ENCODE assay signal across 1 cellular context in the genomic region with DNA sequence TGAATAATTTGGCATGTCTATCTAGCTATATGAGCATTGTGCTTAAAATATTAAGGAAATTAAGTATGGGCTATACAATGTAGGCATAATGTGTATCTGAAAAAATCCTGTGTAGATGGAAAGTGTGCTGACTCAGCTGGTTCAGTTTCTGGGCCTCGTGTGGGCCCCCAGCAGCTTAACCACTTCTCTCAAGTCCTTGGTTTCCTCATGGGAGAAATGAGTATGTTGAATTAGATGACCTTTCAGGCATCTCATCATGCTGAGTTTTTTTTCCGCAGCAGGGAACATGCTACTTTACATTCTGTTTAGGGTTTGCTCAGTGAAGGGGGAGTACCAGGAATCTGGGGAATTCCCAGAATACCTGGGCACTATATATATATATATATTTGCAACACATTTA.
TF ChIP-seq lines count a peak whose summit lies in the region.

No MANE protein-coding gene starts in this region.

TF ChIP-seq in SK-N-SH treated with all-trans-retinoic acid at 6 μM for 48 hours, 23 proteins besides CTCF, POLR2A, EP300 and RAD21 (continued from another document):
- TF ChIP-seq, protein P1, sequence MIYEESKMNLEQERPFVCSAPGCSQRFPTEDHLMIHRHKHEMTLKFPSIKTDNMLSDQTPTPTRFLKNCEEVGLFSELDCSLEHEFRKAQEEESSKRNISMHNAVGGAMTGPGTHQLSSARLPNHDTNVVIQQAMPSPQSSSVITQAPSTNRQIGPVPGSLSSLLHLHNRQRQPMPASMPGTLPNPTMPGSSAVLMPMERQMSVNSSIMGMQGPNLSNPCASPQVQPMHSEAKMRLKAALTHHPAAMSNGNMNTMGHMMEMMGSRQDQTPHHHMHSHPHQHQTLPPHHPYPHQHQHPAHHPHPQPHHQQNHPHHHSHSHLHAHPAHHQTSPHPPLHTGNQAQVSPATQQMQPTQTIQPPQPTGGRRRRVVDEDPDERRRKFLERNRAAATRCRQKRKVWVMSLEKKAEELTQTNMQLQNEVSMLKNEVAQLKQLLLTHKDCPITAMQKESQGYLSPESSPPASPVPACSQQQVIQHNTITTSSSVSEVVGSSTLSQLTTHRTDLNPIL (CRISPR knock-in tag; IDR thresholded peaks at IDR 0.05; ENCODE audit: low read depth), result no peak
- no peak for TF ChIP-seq CSDC2 (CRISPR knock-in tag; IDR thresholded peaks at IDR 0.05)
- TF ChIP-seq, protein P2, sequence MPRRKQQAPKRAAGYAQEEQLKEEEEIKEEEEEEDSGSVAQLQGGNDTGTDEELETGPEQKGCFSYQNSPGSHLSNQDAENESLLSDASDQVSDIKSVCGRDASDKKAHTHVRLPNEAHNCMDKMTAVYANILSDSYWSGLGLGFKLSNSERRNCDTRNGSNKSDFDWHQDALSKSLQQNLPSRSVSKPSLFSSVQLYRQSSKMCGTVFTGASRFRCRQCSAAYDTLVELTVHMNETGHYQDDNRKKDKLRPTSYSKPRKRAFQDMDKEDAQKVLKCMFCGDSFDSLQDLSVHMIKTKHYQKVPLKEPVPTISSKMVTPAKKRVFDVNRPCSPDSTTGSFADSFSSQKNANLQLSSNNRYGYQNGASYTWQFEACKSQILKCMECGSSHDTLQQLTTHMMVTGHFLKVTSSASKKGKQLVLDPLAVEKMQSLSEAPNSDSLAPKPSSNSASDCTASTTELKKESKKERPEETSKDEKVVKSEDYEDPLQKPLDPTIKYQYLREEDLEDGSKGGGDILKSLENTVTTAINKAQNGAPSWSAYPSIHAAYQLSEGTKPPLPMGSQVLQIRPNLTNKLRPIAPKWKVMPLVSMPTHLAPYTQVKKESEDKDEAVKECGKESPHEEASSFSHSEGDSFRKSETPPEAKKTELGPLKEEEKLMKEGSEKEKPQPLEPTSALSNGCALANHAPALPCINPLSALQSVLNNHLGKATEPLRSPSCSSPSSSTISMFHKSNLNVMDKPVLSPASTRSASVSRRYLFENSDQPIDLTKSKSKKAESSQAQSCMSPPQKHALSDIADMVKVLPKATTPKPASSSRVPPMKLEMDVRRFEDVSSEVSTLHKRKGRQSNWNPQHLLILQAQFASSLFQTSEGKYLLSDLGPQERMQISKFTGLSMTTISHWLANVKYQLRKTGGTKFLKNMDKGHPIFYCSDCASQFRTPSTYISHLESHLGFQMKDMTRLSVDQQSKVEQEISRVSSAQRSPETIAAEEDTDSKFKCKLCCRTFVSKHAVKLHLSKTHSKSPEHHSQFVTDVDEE (CRISPR knock-in tag; IDR thresholded peaks at IDR 0.05), result no peak
- TF ChIP-seq GLIS3 (CRISPR knock-in tag; IDR thresholded peaks at IDR 0.05), result no peak
- TF ChIP-seq, protein P3, sequence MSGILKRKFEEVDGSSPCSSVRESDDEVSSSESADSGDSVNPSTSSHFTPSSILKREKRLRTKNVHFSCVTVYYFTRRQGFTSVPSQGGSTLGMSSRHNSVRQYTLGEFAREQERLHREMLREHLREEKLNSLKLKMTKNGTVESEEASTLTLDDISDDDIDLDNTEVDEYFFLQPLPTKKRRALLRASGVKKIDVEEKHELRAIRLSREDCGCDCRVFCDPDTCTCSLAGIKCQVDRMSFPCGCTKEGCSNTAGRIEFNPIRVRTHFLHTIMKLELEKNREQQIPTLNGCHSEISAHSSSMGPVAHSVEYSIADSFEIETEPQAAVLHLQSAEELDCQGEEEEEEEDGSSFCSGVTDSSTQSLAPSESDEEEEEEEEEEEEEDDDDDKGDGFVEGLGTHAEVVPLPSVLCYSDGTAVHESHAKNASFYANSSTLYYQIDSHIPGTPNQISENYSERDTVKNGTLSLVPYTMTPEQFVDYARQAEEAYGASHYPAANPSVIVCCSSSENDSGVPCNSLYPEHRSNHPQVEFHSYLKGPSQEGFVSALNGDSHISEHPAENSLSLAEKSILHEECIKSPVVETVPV (CRISPR knock-in tag; IDR thresholded peaks at IDR 0.05), result no peak
- TF ChIP-seq ZNF70 (CRISPR knock-in tag; IDR thresholded peaks at IDR 0.05), result no peak
- TF ChIP-seq ZFP30 (CRISPR knock-in tag; IDR thresholded peaks at IDR 0.05), result no peak
- TF ChIP-seq ZFP3 (CRISPR knock-in tag; IDR thresholded peaks at IDR 0.05), result no peak
- TF ChIP-seq RARB (CRISPR knock-in tag; IDR thresholded peaks at IDR 0.05), result no peak
- TF ChIP-seq ARNTL (CRISPR knock-in tag; IDR thresholded peaks at IDR 0.05; ENCODE audit: borderline replicate concordance, low read depth), result no peak
- TF ChIP-seq TOX (CRISPR knock-in tag; IDR thresholded peaks at IDR 0.05; ENCODE audit: borderline replicate concordance), result no peak
